In the genomic region with DNA sequence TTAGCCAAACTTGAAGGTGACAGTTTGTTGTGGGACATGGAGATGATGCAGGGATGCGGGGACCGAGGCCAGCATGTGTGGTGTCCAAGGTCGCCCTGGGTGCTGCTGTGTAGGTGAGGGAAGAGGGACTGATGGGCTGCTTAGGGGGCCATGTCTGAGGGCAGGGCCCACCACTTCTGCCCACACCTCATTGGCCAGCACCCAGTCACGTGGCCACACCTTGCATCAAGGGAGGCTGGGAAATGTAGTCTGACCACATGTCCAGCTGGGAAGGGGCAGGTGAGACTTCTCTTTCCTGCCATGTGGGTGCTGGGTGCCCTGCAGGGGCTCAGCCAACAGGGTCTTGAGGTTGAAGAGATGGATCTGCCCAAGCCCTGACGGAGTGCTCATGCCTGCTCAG, we compare ENCODE assay signal across 13 cellular contexts.
A peak's percentile ranks its signal among the peaks of the same experiment; 100 is the strongest.
DNase-seq lines count a peak whose midpoint lies in the region; ATAC-seq and TF ChIP-seq lines count a peak whose summit lies in the region.
"Had no signal": no experiment of that assay in that cellular context is flagged by ENCODE, and none has a peak within 500 bp of the region (broad histone marks: within the 10 kb centered on the region; RNA-seq: fewer than 3 reads in every experiment).

No MANE protein-coding gene starts in this region.

- peak overlapping the region; percentile 83; the same call in 1 of the 2 replicates for H3K27ac Mint-ChIP-seq in WTC11
- H3K27ac Mint-ChIP-seq in activated T-helper 1 cell treated with anti-CD3 and anti-CD28 coated beads, Interleukin-12 subunit alpha, Interleukin-12 subunit beta, Interleukin-2, Interleukin-4 antibody, amounts not matched to agents 30 ng/mL and 10 ng/mL and 1 ng/mL, durations not matched to agents 14 hours and 24 hours and 36 hours: no peak overlapping the region
- no peak overlapping the region for H3K27ac Mint-ChIP-seq in CD8-positive, alpha-beta memory T cell
- H3K27ac Mint-ChIP-seq: T-helper 2 cell treated with Interferon-gamma antibody and Interleukin-4, amounts not matched to agents 5 μg/mL and 100 μg/mL, for 36 hours had no signal

- no peak overlapping the region for H3K4me3 ChIP-seq in CD8-positive, alpha-beta memory T cell (ENCODE audit: low read length)
- H3K4me3 ChIP-seq: uterus had no signal

- intact Hi-C loops in left colon (cut with DNase I, micrococcal nuclease): no loop called here
- intact Hi-C loops in activated T-helper 1 cell treated with anti-CD3 and anti-CD28 coated beads, Interleukin-12 subunit alpha, Interleukin-12 subunit beta, Interleukin-2, Interleukin-4 antibody, amounts not matched to agents 30 ng/mL and 10 ng/mL and 1 ng/mL, durations not matched to agents 14 hours and 24 hours and 36 hours (cut with micrococcal nuclease): no loop called here

- peaks cover 12% of the 10 kb centered on the region for H3K9me3 Mint-ChIP-seq in WTC11
- peaks cover 14% of the 10 kb centered on the region for H3K9me3 Mint-ChIP-seq in activated T-helper 1 cell treated with anti-CD3 and anti-CD28 coated beads, Interleukin-12 subunit alpha, Interleukin-12 subunit beta, Interleukin-2, Interleukin-4 antibody, amounts not matched to agents 30 ng/mL and 10 ng/mL and 1 ng/mL, durations not matched to agents 14 hours and 24 hours and 36 hours
- H3K9me3 Mint-ChIP-seq in CD8-positive, alpha-beta memory T cell: peaks cover 0 to 7% (median 3%) of the 10 kb centered on the region in 5 donors

- H3K27me3 ChIP-seq in CD8-positive, alpha-beta memory T cell (ENCODE audit: insufficient read depth, low read length, poor library complexity, severe bottlenecking): no peaks in the 10 kb centered on the region
- H3K27me3 ChIP-seq: uterus had no signal

- H3K4me1 ChIP-seq in CD8-positive, alpha-beta memory T cell (ENCODE audit: insufficient read depth, low read length): no peaks in the 10 kb centered on the region
- H3K4me1 ChIP-seq: uterus had no signal

- no peaks in the 10 kb centered on the region for H3K9me3 ChIP-seq in CD8-positive, alpha-beta memory T cell (ENCODE audit: low read length)
- H3K9me3 ChIP-seq: uterus had no signal

- POLR2A ChIA-PET in WTC11 (lab: Charles Lee): no interaction called here
- POLR2A ChIA-PET in CD8-positive, alpha-beta memory T cell (lab: Charles Lee): no interaction called here

- H3K36me3 ChIP-seq in CD8-positive, alpha-beta memory T cell (ENCODE audit: insufficient read depth, low read length): no peaks in the 10 kb centered on the region
- H3K36me3 ChIP-seq: uterus had no signal

- H3K4me1 Mint-ChIP-seq in WTC11: no peaks in the 10 kb centered on the region
- no peaks in the 10 kb centered on the region for H3K4me1 Mint-ChIP-seq in activated T-helper 1 cell treated with anti-CD3 and anti-CD28 coated beads, Interleukin-12 subunit alpha, Interleukin-12 subunit beta, Interleukin-2, Interleukin-4 antibody, amounts not matched to agents 30 ng/mL and 10 ng/mL and 1 ng/mL, durations not matched to agents 14 hours and 24 hours and 36 hours (ENCODE audit: low read depth)
- peaks cover 2 to 7% (median 4%) of the 10 kb centered on the region in 3 donors for H3K4me1 Mint-ChIP-seq in CD8-positive, alpha-beta memory T cell

- ATAC-seq in WTC11 (peak; percentile 76), left colon (peak; percentile 28), HG02840 (IDR thresholded peaks at IDR 0.05; ENCODE audit: low FRiP score, unreplicated experiment) (no peak)

- CTCF ChIA-PET in WTC11 (lab: Charles Lee): interaction anchor here (0.9 to 2.8 kb wide), 4 partner anchors 9 to 55 kb away, joined by 3 to 22 read pairs (median 6); no protein-coding TSS in a partner anchor
- CTCF ChIA-PET in CD8-positive, alpha-beta memory T cell (lab: Charles Lee): no interaction called here

- no peak overlapping the region for H3K27ac ChIP-seq in CD8-positive, alpha-beta memory T cell (ENCODE audit: low read depth, low read length)
- H3K27ac ChIP-seq: uterus had no signal

- H3K36me3 Mint-ChIP-seq in WTC11: peaks cover 24% of the 10 kb centered on the region
- H3K36me3 Mint-ChIP-seq in activated T-helper 1 cell treated with anti-CD3 and anti-CD28 coated beads, Interleukin-12 subunit alpha, Interleukin-12 subunit beta, Interleukin-2, Interleukin-4 antibody, amounts not matched to agents 30 ng/mL and 10 ng/mL and 1 ng/mL, durations not matched to agents 14 hours and 24 hours and 36 hours (ENCODE audit: low read depth): peaks cover 27% of the 10 kb centered on the region
- peaks cover 13 to 56% (median 25%) of the 10 kb centered on the region in 3 donors for H3K36me3 Mint-ChIP-seq in CD8-positive, alpha-beta memory T cell

- peak; percentile 11 for DNase-seq in COR-L47 (lab: John Stamatoyannopoulos, UW)
- DNase-seq in H4 (ENCODE audit: low spot score): peak; percentile 24
- DNase-seq in WTC11 (ENCODE audit: low spot score): peak; percentile 48
- DNase-seq in left colon: no peak
- no peak for DNase-seq in SW480 (ENCODE audit: low spot score)
- no peak for DNase-seq in activated T-helper 1 cell treated with anti-CD3 and anti-CD28 coated beads, Interleukin-12 subunit alpha, Interleukin-12 subunit beta, Interleukin-2, Interleukin-4 antibody, amounts not matched to agents 30 ng/mL and 10 ng/mL and 1 ng/mL, durations not matched to agents 14 hours and 24 hours and 36 hours (ENCODE audit: low spot score)
- DNase-seq in CD8-positive, alpha-beta memory T cell: no peak
- DNase-seq: NCI-H1930, OCI-M1, small intestine, uterus had no signal

- no peak for TF ChIP-seq CTCF in WTC11 (IDR thresholded peaks at IDR 0.05)

- H3K4me3 Mint-ChIP-seq in WTC11: no peak overlapping the region
- H3K4me3 Mint-ChIP-seq in activated T-helper 1 cell treated with anti-CD3 and anti-CD28 coated beads, Interleukin-12 subunit alpha, Interleukin-12 subunit beta, Interleukin-2, Interleukin-4 antibody, amounts not matched to agents 30 ng/mL and 10 ng/mL and 1 ng/mL, durations not matched to agents 14 hours and 24 hours and 36 hours: no peak overlapping the region
- H3K4me3 Mint-ChIP-seq in CD8-positive, alpha-beta memory T cell: no peak overlapping the region
- H3K4me3 Mint-ChIP-seq: T-helper 2 cell treated with Interferon-gamma antibody and Interleukin-4, amounts not matched to agents 5 μg/mL and 100 μg/mL, for 36 hours had no signal

- H3K27me3 Mint-ChIP-seq in WTC11 (ENCODE audit: low read depth): no peaks in the 10 kb centered on the region
- H3K27me3 Mint-ChIP-seq in activated T-helper 1 cell treated with anti-CD3 and anti-CD28 coated beads, Interleukin-12 subunit alpha, Interleukin-12 subunit beta, Interleukin-2, Interleukin-4 antibody, amounts not matched to agents 30 ng/mL and 10 ng/mL and 1 ng/mL, durations not matched to agents 14 hours and 24 hours and 36 hours (ENCODE audit: insufficient read depth): no peaks in the 10 kb centered on the region
- H3K27me3 Mint-ChIP-seq in CD8-positive, alpha-beta memory T cell: no peaks in the 10 kb centered on the region

TF ChIP-seq in WTC11, 78 proteins besides CTCF, POLR2A, EP300 and RAD21:
- TF ChIP-seq, protein P1, sequence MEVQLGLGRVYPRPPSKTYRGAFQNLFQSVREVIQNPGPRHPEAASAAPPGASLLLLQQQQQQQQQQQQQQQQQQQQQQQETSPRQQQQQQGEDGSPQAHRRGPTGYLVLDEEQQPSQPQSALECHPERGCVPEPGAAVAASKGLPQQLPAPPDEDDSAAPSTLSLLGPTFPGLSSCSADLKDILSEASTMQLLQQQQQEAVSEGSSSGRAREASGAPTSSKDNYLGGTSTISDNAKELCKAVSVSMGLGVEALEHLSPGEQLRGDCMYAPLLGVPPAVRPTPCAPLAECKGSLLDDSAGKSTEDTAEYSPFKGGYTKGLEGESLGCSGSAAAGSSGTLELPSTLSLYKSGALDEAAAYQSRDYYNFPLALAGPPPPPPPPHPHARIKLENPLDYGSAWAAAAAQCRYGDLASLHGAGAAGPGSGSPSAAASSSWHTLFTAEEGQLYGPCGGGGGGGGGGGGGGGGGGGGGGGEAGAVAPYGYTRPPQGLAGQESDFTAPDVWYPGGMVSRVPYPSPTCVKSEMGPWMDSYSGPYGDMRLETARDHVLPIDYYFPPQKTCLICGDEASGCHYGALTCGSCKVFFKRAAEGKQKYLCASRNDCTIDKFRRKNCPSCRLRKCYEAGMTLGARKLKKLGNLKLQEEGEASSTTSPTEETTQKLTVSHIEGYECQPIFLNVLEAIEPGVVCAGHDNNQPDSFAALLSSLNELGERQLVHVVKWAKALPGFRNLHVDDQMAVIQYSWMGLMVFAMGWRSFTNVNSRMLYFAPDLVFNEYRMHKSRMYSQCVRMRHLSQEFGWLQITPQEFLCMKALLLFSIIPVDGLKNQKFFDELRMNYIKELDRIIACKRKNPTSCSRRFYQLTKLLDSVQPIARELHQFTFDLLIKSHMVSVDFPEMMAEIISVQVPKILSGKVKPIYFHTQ (CRISPR knock-in tag; IDR thresholded peaks at IDR 0.05): no peak
- peak; percentile 96 for TF ChIP-seq USF2 (CRISPR knock-in tag; IDR thresholded peaks at IDR 0.05)
- peak; percentile 75 for TF ChIP-seq NFYB (CRISPR knock-in tag; conservative IDR thresholded peaks at IDR 0.05; ENCODE audit: low read depth)
- TF ChIP-seq, protein P2, sequence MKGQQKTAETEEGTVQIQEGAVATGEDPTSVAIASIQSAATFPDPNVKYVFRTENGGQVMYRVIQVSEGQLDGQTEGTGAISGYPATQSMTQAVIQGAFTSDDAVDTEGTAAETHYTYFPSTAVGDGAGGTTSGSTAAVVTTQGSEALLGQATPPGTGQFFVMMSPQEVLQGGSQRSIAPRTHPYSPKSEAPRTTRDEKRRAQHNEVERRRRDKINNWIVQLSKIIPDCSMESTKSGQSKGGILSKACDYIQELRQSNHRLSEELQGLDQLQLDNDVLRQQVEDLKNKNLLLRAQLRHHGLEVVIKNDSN (CRISPR knock-in tag; IDR thresholded peaks at IDR 0.05): peak; percentile 97

Comparison
In these comparisons a context has a peak if more than half of its experiments do, and no peak if none do; other contexts are left out.
1. DNase-seq: peak in COR-L47 (single experiment), H4 (single experiment) and WTC11 (single experiment); none in left colon (0 of 2), SW480 (single experiment), activated T-helper 1 cell treated with anti-CD3 and anti-CD28 coated beads, Interleukin-12 subunit alpha, Interleukin-12 subunit beta, Interleukin-2, Interleukin-4 antibody, amounts not matched to agents 30 ng/mL and 10 ng/mL and 1 ng/mL, durations not matched to agents 14 hours and 24 hours and 36 hours (single experiment) and CD8-positive, alpha-beta memory T cell (0 of 5).